Comparison of ENCODE assay signal across 25 cellular contexts in genomic region chr9:132885691-132886357, GRCh38. TPM values are rescaled to one million over a fixed set of nuclear protein-coding genes. Genes with fewer than 3 reads are reported as not detected.
DNase-seq lines count a peak whose midpoint lies in the region; ATAC-seq and TF ChIP-seq lines count a peak whose summit lies in the region.
"Had no signal": no experiment of that assay in that cellular context is flagged by ENCODE, and none has a peak within 500 bp of the region (broad histone marks: within the 10 kb centered on the region; RNA-seq: fewer than 3 reads in every experiment).

No MANE protein-coding gene starts in this region.

- H3K27ac Mint-ChIP-seq in natural killer cell (no peak overlapping the region), endodermal cell (no peak overlapping the region)
- no peak overlapping the region for H3K27ac Mint-ChIP-seq in natural killer cell treated with Interleukin-12 subunit alpha and Interleukin-12 subunit beta and Interleukin-15 and Interleukin-18, amount 100 ng/mL, for 72 hours
- no peak overlapping the region for H3K27ac Mint-ChIP-seq in CD8-positive, alpha-beta T cell
- H3K27ac Mint-ChIP-seq: activated CD8-positive, alpha-beta memory T cell treated with anti-CD3 and anti-CD28 coated beads, Interleukin-2, amount 10 ng/mL, durations not matched to agents 7 days and 5 days; activated naive CD4-positive, alpha-beta T cell treated with anti-CD3 and anti-CD28 coated beads, Interleukin-2, amount 50 U/mL, for 24 hours; CD14-positive monocyte; dendritic cell treated with granulocyte-macrophage colony-stimulating factor and Interleukin-4, amounts not matched to agents 40 ng/mL and 50 ng/mL, for 4 days had no signal

- intact Hi-C loops in natural killer cell (cut with micrococcal nuclease) (no loop called here), left lung (cut with DNase I) (no loop called here)
- intact Hi-C loops in CD8-positive, alpha-beta T cell (cut with DNase I, micrococcal nuclease) = no loop called here

- H3K4me1 Mint-ChIP-seq in natural killer cell = peaks cover 0 to 11% of the 10 kb centered on the region in 2 donors
- no peaks in the 10 kb centered on the region for H3K4me1 Mint-ChIP-seq in natural killer cell treated with Interleukin-12 subunit alpha and Interleukin-12 subunit beta and Interleukin-15 and Interleukin-18, amount 100 ng/mL, for 72 hours (ENCODE audit: low read depth in 2 of 2)
- no peaks in the 10 kb centered on the region for H3K4me1 Mint-ChIP-seq in endodermal cell
- H3K4me1 Mint-ChIP-seq in CD8-positive, alpha-beta T cell (ENCODE audit: low read depth) = peaks cover 5% of the 10 kb centered on the region

- POLR2A ChIA-PET in CD8-positive, alpha-beta T cell (lab: Charles Lee) = no interaction called here

- H3K36me3 Mint-ChIP-seq in natural killer cell (no peaks in the 10 kb centered on the region), endodermal cell (ENCODE audit: low read depth) (no peaks in the 10 kb centered on the region)
- H3K36me3 Mint-ChIP-seq in natural killer cell treated with Interleukin-12 subunit alpha and Interleukin-12 subunit beta and Interleukin-15 and Interleukin-18, amount 100 ng/mL, for 72 hours = no peaks in the 10 kb centered on the region
- H3K36me3 Mint-ChIP-seq in CD8-positive, alpha-beta T cell = no peaks in the 10 kb centered on the region
- H3K36me3 Mint-ChIP-seq: activated CD8-positive, alpha-beta memory T cell treated with anti-CD3 and anti-CD28 coated beads, Interleukin-2, amount 10 ng/mL, durations not matched to agents 7 days and 5 days; activated naive CD4-positive, alpha-beta T cell treated with anti-CD3 and anti-CD28 coated beads, Interleukin-2, amount 50 U/mL, for 24 hours; CD14-positive monocyte; naive thymus-derived CD8-positive, alpha-beta T cell had no signal

- H3K27me3 Mint-ChIP-seq in natural killer cell (ENCODE audit: low read depth in 2 of 2) (no peaks in the 10 kb centered on the region), endodermal cell (ENCODE audit: insufficient read depth) (peaks cover 2% of the 10 kb centered on the region)
- no peaks in the 10 kb centered on the region for H3K27me3 Mint-ChIP-seq in natural killer cell treated with Interleukin-12 subunit alpha and Interleukin-12 subunit beta and Interleukin-15 and Interleukin-18, amount 100 ng/mL, for 72 hours
- no peaks in the 10 kb centered on the region for H3K27me3 Mint-ChIP-seq in CD8-positive, alpha-beta T cell (ENCODE audit: low read depth)
- H3K27me3 Mint-ChIP-seq: activated CD8-positive, alpha-beta memory T cell treated with anti-CD3 and anti-CD28 coated beads, Interleukin-2, amount 10 ng/mL, durations not matched to agents 7 days and 5 days; activated naive CD4-positive, alpha-beta T cell treated with anti-CD3 and anti-CD28 coated beads, Interleukin-2, amount 50 U/mL, for 24 hours; naive thymus-derived CD8-positive, alpha-beta T cell had no signal

- H3K27ac ChIP-seq in left lung (no peak overlapping the region), endodermal cell (ENCODE audit: low read depth, low read length) (no peak overlapping the region)
- no peak overlapping the region for H3K27ac ChIP-seq in CD8-positive, alpha-beta T cell (ENCODE audit: low read depth, low read length)
- H3K27ac ChIP-seq: ascending aorta, ovary had no signal

- no peaks in the 10 kb centered on the region for H3K9me3 ChIP-seq in left lung
- no peaks in the 10 kb centered on the region for H3K9me3 ChIP-seq in endodermal cell (ENCODE audit: control insufficient read depth, low read length)
- H3K9me3 ChIP-seq in CD8-positive, alpha-beta T cell (ENCODE audit: low read length) = no peaks in the 10 kb centered on the region
- H3K9me3 ChIP-seq: ascending aorta, HAP-1, ovary had no signal

- H3K9me3 Mint-ChIP-seq in natural killer cell (no peaks in the 10 kb centered on the region), endodermal cell (no peaks in the 10 kb centered on the region)
- H3K9me3 Mint-ChIP-seq in natural killer cell treated with Interleukin-12 subunit alpha and Interleukin-12 subunit beta and Interleukin-15 and Interleukin-18, amount 100 ng/mL, for 72 hours = no peaks in the 10 kb centered on the region
- H3K9me3 Mint-ChIP-seq in CD8-positive, alpha-beta T cell = no peaks in the 10 kb centered on the region
- H3K9me3 Mint-ChIP-seq: activated naive CD4-positive, alpha-beta T cell treated with anti-CD3 and anti-CD28 coated beads, Interleukin-2, amount 50 U/mL, for 24 hours; dendritic cell treated with granulocyte-macrophage colony-stimulating factor and Interleukin-4, amounts not matched to agents 40 ng/mL and 50 ng/mL, for 4 days; naive thymus-derived CD8-positive, alpha-beta T cell had no signal

- DNase-seq in natural killer cell = no peak
- no peak for DNase-seq in natural killer cell treated with Interleukin-12 subunit alpha and Interleukin-12 subunit beta and Interleukin-15 and Interleukin-18, amount 100 ng/mL, for 72 hours (ENCODE audit: low spot score)
- DNase-seq in NAMALWA (ENCODE audit: low spot score) = peak; percentile 44
- DNase-seq in left lung = peak in 1 of 2 donors; percentile 31
- no peak for DNase-seq in endodermal cell
- no peak for DNase-seq in retina
- DNase-seq in CD8-positive, alpha-beta T cell = no peak
- DNase-seq: activated CD4-positive, alpha-beta T cell treated with anti-CD3 and anti-CD28 coated beads for 4 hours; activated CD8-positive, alpha-beta memory T cell treated with anti-CD3 and anti-CD28 coated beads, Interleukin-2, amount 10 ng/mL, durations not matched to agents 7 days and 5 days; caudate nucleus; DMS 273 treated with DMSO at 0.1 percent for 48 hours; glutamatergic neuron; naive thymus-derived CD8-positive, alpha-beta T cell; NCI-H1436; NCI-H69; OCI-M1; ovary had no signal

- H3K4me1 ChIP-seq in left lung (no peaks in the 10 kb centered on the region), endodermal cell (ENCODE audit: control insufficient read depth, insufficient read depth, low read length) (no peaks in the 10 kb centered on the region)
- peaks cover 15% of the 10 kb centered on the region for H3K4me1 ChIP-seq in CD8-positive, alpha-beta T cell (ENCODE audit: insufficient read depth, low read length)
- H3K4me1 ChIP-seq: ascending aorta, HAP-1 had no signal

- ATAC-seq in natural killer cell (peak in 2 of 3 donors; percentile 46 to 56), left lung (peak; percentile 81), HG03139 (IDR thresholded peaks at IDR 0.05; ENCODE audit: unreplicated experiment) (no peak)
- ATAC-seq in natural killer cell treated with Interleukin-12 subunit alpha and Interleukin-12 subunit beta and Interleukin-15 and Interleukin-18, amount 100 ng/mL, for 72 hours = no peak
- no peak for ATAC-seq in CD8-positive, alpha-beta T cell
- ATAC-seq: activated CD8-positive, alpha-beta memory T cell treated with anti-CD3 and anti-CD28 coated beads, Interleukin-2, amount 10 ng/mL, durations not matched to agents 7 days and 5 days; naive thymus-derived CD8-positive, alpha-beta T cell; Right ventricle myocardium inferior had no signal

- H3K27me3 ChIP-seq in left lung (no peaks in the 10 kb centered on the region), endodermal cell (ENCODE audit: control insufficient read depth, insufficient read depth, low read length, poor library complexity, severe bottlenecking) (no peaks in the 10 kb centered on the region)
- H3K27me3 ChIP-seq in CD8-positive, alpha-beta T cell (ENCODE audit: insufficient read depth, low read length) = no peaks in the 10 kb centered on the region
- H3K27me3 ChIP-seq: ascending aorta, ovary had no signal

- H3K36me3 ChIP-seq in left lung (no peaks in the 10 kb centered on the region), endodermal cell (ENCODE audit: control insufficient read depth, insufficient read depth, low read length) (no peaks in the 10 kb centered on the region)
- no peaks in the 10 kb centered on the region for H3K36me3 ChIP-seq in CD8-positive, alpha-beta T cell (ENCODE audit: insufficient read depth, low read length)
- H3K36me3 ChIP-seq: HAP-1, ovary had no signal

- CTCF ChIA-PET in CD8-positive, alpha-beta T cell (lab: Charles Lee) = interaction anchor here (0.8 kb wide), 1 partner anchor 10 kb away, joined by 3 read pairs; no protein-coding TSS in a partner anchor

- no peak for TF ChIP-seq CTCF in natural killer cell (IDR thresholded peaks at IDR 0.05)
- TF ChIP-seq CTCF in left lung (IDR thresholded peaks at IDR 0.05) = no peak
- no peak for TF ChIP-seq CTCF in endodermal cell (conservative IDR thresholded peaks at IDR 0.05)
- no peak for TF ChIP-seq CTCF in CD8-positive, alpha-beta T cell (IDR thresholded peaks at IDR 0.05)

- no peak overlapping the region for H3K4me3 Mint-ChIP-seq in natural killer cell
- no peak overlapping the region for H3K4me3 Mint-ChIP-seq in natural killer cell treated with Interleukin-12 subunit alpha and Interleukin-12 subunit beta and Interleukin-15 and Interleukin-18, amount 100 ng/mL, for 72 hours
- H3K4me3 Mint-ChIP-seq in endodermal cell = no peak overlapping the region
- no peak overlapping the region for H3K4me3 Mint-ChIP-seq in CD8-positive, alpha-beta T cell
- H3K4me3 Mint-ChIP-seq: activated CD8-positive, alpha-beta memory T cell treated with anti-CD3 and anti-CD28 coated beads, Interleukin-2, amount 10 ng/mL, durations not matched to agents 7 days and 5 days; activated naive CD4-positive, alpha-beta T cell treated with anti-CD3 and anti-CD28 coated beads, Interleukin-2, amount 50 U/mL, for 24 hours; CD14-positive monocyte; dendritic cell treated with granulocyte-macrophage colony-stimulating factor and Interleukin-4, amounts not matched to agents 40 ng/mL and 50 ng/mL, for 4 days; naive thymus-derived CD8-positive, alpha-beta T cell had no signal

- H3K4me3 ChIP-seq in left lung (no peak overlapping the region), endodermal cell (ENCODE audit: low read length) (no peak overlapping the region)
- H3K4me3 ChIP-seq in CD8-positive, alpha-beta T cell (ENCODE audit: low read depth, low read length) = no peak overlapping the region
- H3K4me3 ChIP-seq: ascending aorta, HAP-1, ovary had no signal

- 83 to 88% methylated on average over 3 to 9 of the region's 9 CpGs for WGBS in endodermal cell (ENCODE audit: insufficient coverage in 1 of 2, insufficient read length in 1 of 2), 2 experiments

- no peak overlapping the region for H3K9ac ChIP-seq in endodermal cell (ENCODE audit: extremely low read depth, low read length, poor library complexity, severe bottlenecking)

RNA-seq across cellular contexts. Expression of gene SPACA9, which starts 7.1 kb away (rescaled TPM):
- total RNA-seq in natural killer cell = 1 to 10 TPM; 1.1 to 1.6 (median 1.4) TPM
- total RNA-seq in natural killer cell treated with Interleukin-12 subunit alpha and Interleukin-12 subunit beta and Interleukin-15 and Interleukin-18, amount 100 ng/mL, for 72 hours = 1 to 10 TPM in 1 of 2 donors, under 1 TPM in 1; 0.71 to 1.0 TPM
- 1 to 10 TPM; 6.9 to 7.8 TPM for total RNA-seq in left lung
- 1 to 10 TPM; 3.1 to 3.4 TPM for total RNA-seq in endodermal cell
- polyA plus RNA-seq in endodermal cell (2013, experiment 1 of 2) = 6.0 TPM
- polyA plus RNA-seq in endodermal cell (2013, experiment 2 of 2) = 6.4 TPM
- under 1 TPM; 0.27 to 0.64 TPM for total RNA-seq in CD8-positive, alpha-beta T cell

RNA-seq across cellular contexts. Expression of gene AK8, which starts 7.7 kb away (rescaled TPM):
- total RNA-seq in natural killer cell = under 1 TPM; 0.14 to 0.21 (median 0.18) TPM
- not detected for total RNA-seq in natural killer cell treated with Interleukin-12 subunit alpha and Interleukin-12 subunit beta and Interleukin-15 and Interleukin-18, amount 100 ng/mL, for 72 hours
- total RNA-seq in left lung = 1 to 10 TPM in 1 of 2 donors, under 1 TPM in 1; 0.55 to 1.9 TPM
- total RNA-seq in endodermal cell = 1 to 10 TPM; 1.3 to 2.6 TPM
- polyA plus RNA-seq in endodermal cell (2013, experiment 1 of 2) = 2.2 TPM
- 1.5 TPM for polyA plus RNA-seq in endodermal cell (2013, experiment 2 of 2)
- not detected for total RNA-seq in CD8-positive, alpha-beta T cell
- total RNA-seq: ascending aorta; LHCN-M2; naive thymus-derived CD8-positive, alpha-beta T cell; Right ventricle myocardium inferior had no signal

RNA-seq across cellular contexts. Expression of gene TSC1, which starts 58.6 kb away (rescaled TPM):
- 10 to 100 TPM; 58.0 to 73.5 (median 63.3) TPM for total RNA-seq in natural killer cell
- total RNA-seq in natural killer cell treated with Interleukin-12 subunit alpha and Interleukin-12 subunit beta and Interleukin-15 and Interleukin-18, amount 100 ng/mL, for 72 hours = 10 to 100 TPM; 37.8 to 45.7 TPM
- total RNA-seq in left lung = 10 to 100 TPM; 45.7 to 48.0 TPM
- total RNA-seq in endodermal cell = 10 to 100 TPM; 67.8 to 72.9 TPM
- polyA plus RNA-seq in endodermal cell (2013, experiment 1 of 2) = 37.9 TPM
- polyA plus RNA-seq in endodermal cell (2013, experiment 2 of 2) = 33.7 TPM
- total RNA-seq in CD8-positive, alpha-beta T cell = 10 to 100 TPM; 45.6 to 51.1 TPM

Comparison
In these comparisons a context has a peak if more than half of its experiments do, and no peak if none do; other contexts are left out.
1. ATAC-seq: peak in natural killer cell (2 of 3) and left lung (single experiment); none in natural killer cell treated with Interleukin-12 subunit alpha and Interleukin-12 subunit beta and Interleukin-15 and Interleukin-18, amount 100 ng/mL, for 72 hours (0 of 2), HG03139 (single experiment) and CD8-positive, alpha-beta T cell (single experiment).